Comparison of ENCODE assay signal across 8 cellular contexts in the genomic region with DNA sequence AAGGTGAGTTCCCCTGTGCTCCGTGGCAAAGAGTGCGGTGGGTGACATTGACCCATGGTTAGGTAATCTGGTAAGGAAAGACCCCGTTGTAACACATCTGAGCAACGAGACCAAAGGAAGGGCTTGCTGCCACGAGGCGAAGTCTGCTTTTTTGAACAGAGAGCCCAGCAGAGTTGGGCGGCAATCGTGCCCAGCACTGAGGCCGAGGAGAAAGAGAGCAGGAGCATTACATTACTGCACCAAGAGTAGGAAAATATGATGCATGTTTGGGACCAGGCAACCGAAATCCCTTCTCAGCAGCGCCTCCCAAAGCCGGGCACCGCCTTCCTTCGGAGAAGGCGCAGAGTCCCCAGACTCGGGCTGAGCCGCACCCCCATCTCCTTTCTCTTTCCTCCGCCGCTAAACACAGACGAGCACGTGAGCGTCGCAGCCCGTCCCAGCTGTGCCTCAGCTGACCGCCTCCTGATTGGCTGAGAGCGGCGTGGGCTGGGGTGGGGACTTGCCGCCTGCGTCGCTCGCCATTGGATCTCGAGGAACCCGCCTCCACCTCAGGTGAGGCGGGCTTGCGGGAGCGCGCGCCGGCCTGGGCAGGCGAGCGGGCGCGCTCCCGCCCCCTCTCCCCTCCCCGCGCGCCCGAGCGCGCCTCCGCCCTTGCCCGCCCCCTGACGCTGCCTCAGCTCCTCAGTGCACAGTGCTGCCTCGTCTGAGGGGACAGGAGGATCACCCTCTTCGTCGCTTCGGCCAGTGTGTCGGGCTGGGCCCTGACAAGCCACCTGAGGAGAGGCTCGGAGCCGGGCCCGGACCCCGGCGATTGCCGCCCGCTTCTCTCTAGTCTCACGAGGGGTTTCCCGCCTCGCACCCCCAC. TPM values are rescaled to one million over a fixed set of nuclear protein-coding genes. Genes with fewer than 3 reads are reported as not detected.
DNase-seq lines count a peak whose midpoint lies in the region; ATAC-seq and TF ChIP-seq lines count a peak whose summit lies in the region.

HIF1A (plus strand) TSS at position 684 of the 865 bp plus-strand sequence. CDS start 292 bp downstream, outside the sequence.

- peak; percentile 98 to 99 for ATAC-seq in CD4-positive, CD25-positive, alpha-beta regulatory T cell (ENCODE audit: low read depth in 2 of 2)
- ATAC-seq in GM19438 (IDR thresholded peaks at IDR 0.05; ENCODE audit: low read depth, unreplicated experiment) (peak; percentile 89), HG03575 (IDR thresholded peaks at IDR 0.05; ENCODE audit: extremely low read depth, insufficient number of reproducible peaks, low FRiP score, unreplicated experiment) (peak; percentile 55)

- peak within 1 kb of the TSS; percentile 89 to 98 for H3K9ac ChIP-seq in liver (ENCODE audit: low read depth in 1 of 2, low read length in 2 of 2)

- peak within 1 kb of the TSS; percentile 95 for H3K4me3 ChIP-seq in CD4-positive, CD25-positive, alpha-beta regulatory T cell (ENCODE audit: low read depth, low read length)
- H3K4me3 ChIP-seq in dorsolateral prefrontal cortex (peak within 1 kb of the TSS; percentile 72 to 100 (median 96)), liver (ENCODE audit: low read depth in 1 of 3, low read length in 3 of 3) (peak within 1 kb of the TSS; percentile 86 to 96 (median 89))

- peak within 1 kb of the TSS; percentile 91 to 98 (median 96) for H3K4me3 Mint-ChIP-seq in CD4-positive, CD25-positive, alpha-beta regulatory T cell
- peak within 1 kb of the TSS; percentile 95 for H3K4me3 Mint-ChIP-seq in activated CD4-positive, alpha-beta memory T cell treated with anti-CD3 and anti-CD28 coated beads, Interleukin-2, amount 10 ng/mL, durations not matched to agents 7 days and 5 days

- H3K27ac Mint-ChIP-seq in CD4-positive, CD25-positive, alpha-beta regulatory T cell, result peak within 1 kb of the TSS; percentile 95 to 97 (median 97)
- peak within 1 kb of the TSS; percentile 93 for H3K27ac Mint-ChIP-seq in activated CD4-positive, alpha-beta memory T cell treated with anti-CD3 and anti-CD28 coated beads, Interleukin-2, amount 10 ng/mL, durations not matched to agents 7 days and 5 days

- peaks cover 5% of the 10 kb centered on the region for H3K36me3 Mint-ChIP-seq in CD4-positive, CD25-positive, alpha-beta regulatory T cell
- peaks cover 37% of the 10 kb centered on the region for H3K36me3 Mint-ChIP-seq in activated CD4-positive, alpha-beta memory T cell treated with anti-CD3 and anti-CD28 coated beads, Interleukin-2, amount 10 ng/mL, durations not matched to agents 7 days and 5 days (ENCODE audit: low read depth)

- peak in 43 of 56 donors; percentile 4 to 62 (median 32) for TF ChIP-seq CTCF in dorsolateral prefrontal cortex (IDR thresholded peaks at IDR 0.05 in 54 of 56, conservative IDR thresholded peaks at IDR 0.05 in 2 of 56; ENCODE audit: low read depth in 1 of 56, partially characterized antibody in 56 of 56)
- TF ChIP-seq CTCF in liver (IDR thresholded peaks at IDR 0.05; ENCODE audit: low read depth, low read length, missing input control), result no peak

- POLR2A ChIA-PET in activated CD4-positive, alpha-beta memory T cell treated with anti-CD3 and anti-CD28 coated beads, Interleukin-2, amount 10 ng/mL, durations not matched to agents 7 days and 5 days (lab: Charles Lee), result interaction anchor here (0.6 to 3.3 kb wide), 38 partner anchors 10 to 415 kb away, joined by 3 to 88 read pairs (median 5); partner anchors contain the start of gene SNAPC1

- peaks cover 0 to 2% of the 10 kb centered on the region in 2 experiments for H3K9me3 ChIP-seq in CD4-positive, CD25-positive, alpha-beta regulatory T cell (ENCODE audit: control insufficient read depth in 2 of 2, low read length in 2 of 2)
- H3K9me3 ChIP-seq in liver (ENCODE audit: control insufficient read depth in 4 of 4, low read length in 3 of 4), result no peaks in the 10 kb centered on the region

- no peaks in the 10 kb centered on the region for H3K36me3 ChIP-seq in CD4-positive, CD25-positive, alpha-beta regulatory T cell (ENCODE audit: control insufficient read depth, insufficient read depth, low read length)
- no peaks in the 10 kb centered on the region for H3K36me3 ChIP-seq in liver (ENCODE audit: control insufficient read depth in 4 of 4, insufficient read depth in 3 of 4, low read depth in 1 of 4, low read length in 3 of 4)

- WGBS in liver, result under 1% methylated on average over 68 of the region's 68 CpGs

- peak; percentile 47 to 49 for TF ChIP-seq RAD21 in liver (IDR thresholded peaks at IDR 0.05)

- peaks cover 31 to 57% (median 50%) of the 10 kb centered on the region in 4 donors for H3K4me1 Mint-ChIP-seq in CD4-positive, CD25-positive, alpha-beta regulatory T cell
- peaks cover 54% of the 10 kb centered on the region for H3K4me1 Mint-ChIP-seq in activated CD4-positive, alpha-beta memory T cell treated with anti-CD3 and anti-CD28 coated beads, Interleukin-2, amount 10 ng/mL, durations not matched to agents 7 days and 5 days

- peak; percentile 96 to 99 (median 97) for DNase-seq in CD4-positive, CD25-positive, alpha-beta regulatory T cell
- DNase-seq in NCI-H82 treated with DMSO at 0.1 percent for 48 hours (lab: John Stamatoyannopoulos, UW; ENCODE audit: unreplicated experiment) (peak; percentile 81), dorsolateral prefrontal cortex (peak; percentile 83 to 97 (median 94))
- peak; percentile 97 for DNase-seq in activated CD4-positive, alpha-beta memory T cell treated with anti-CD3 and anti-CD28 coated beads, Interleukin-2, amount 10 ng/mL, durations not matched to agents 7 days and 5 days
- DNase-seq in stimulated activated CD4-positive, alpha-beta T cell treated with anti-CD3 and anti-CD28 coated beads, Interleukin-4, amount 100 ng/mL, for 24 hours, result peak; percentile 97

- peaks cover 1% of the 10 kb centered on the region for H3K27me3 ChIP-seq in CD4-positive, CD25-positive, alpha-beta regulatory T cell (ENCODE audit: control insufficient read depth, insufficient read depth, low read length)
- H3K27me3 ChIP-seq in dorsolateral prefrontal cortex, result no peaks in the 10 kb centered on the region
- no peaks in the 10 kb centered on the region for H3K27me3 ChIP-seq in liver (ENCODE audit: control insufficient read depth in 4 of 4, insufficient read depth in 4 of 4, low read length in 3 of 4)

- peaks cover 17% of the 10 kb centered on the region for H3K27me3 Mint-ChIP-seq in CD4-positive, CD25-positive, alpha-beta regulatory T cell
- H3K27me3 Mint-ChIP-seq in activated CD4-positive, alpha-beta memory T cell treated with anti-CD3 and anti-CD28 coated beads, Interleukin-2, amount 10 ng/mL, durations not matched to agents 7 days and 5 days, result no peaks in the 10 kb centered on the region

- H3K4me1 ChIP-seq in CD4-positive, CD25-positive, alpha-beta regulatory T cell (ENCODE audit: control insufficient read depth, insufficient read depth, low read length, poor library complexity, severe bottlenecking), result peaks cover 43% of the 10 kb centered on the region
- peaks cover 3 to 37% (median 18%) of the 10 kb centered on the region in 4 donors for H3K4me1 ChIP-seq in liver (ENCODE audit: control insufficient read depth in 4 of 4, insufficient read depth in 4 of 4, low read length in 3 of 4)

- CTCF ChIA-PET in activated CD4-positive, alpha-beta memory T cell treated with anti-CD3 and anti-CD28 coated beads, Interleukin-2, amount 10 ng/mL, durations not matched to agents 7 days and 5 days (lab: Charles Lee), result interaction anchor here (0.6 to 2.9 kb wide), 7 partner anchors 9 to 220 kb away, joined by 3 to 10 read pairs (median 4); no protein-coding TSS in a partner anchor

- peak within 1 kb of the TSS; percentile 89 for H3K27ac ChIP-seq in CD4-positive, CD25-positive, alpha-beta regulatory T cell (ENCODE audit: insufficient read depth, low read length, poor library complexity, severe bottlenecking)
- H3K27ac ChIP-seq in dorsolateral prefrontal cortex, result peak within 1 kb of the TSS; percentile 68 to 100 (median 97)
- peak within 1 kb of the TSS; percentile 99 for H3K27ac ChIP-seq in liver (ENCODE audit: low read depth in 1 of 2, low read length in 2 of 2)

- intact Hi-C loops in dorsolateral prefrontal cortex (cut with DNase I), result loop anchor here (5.0 to 10.0 kb wide), 2 partner anchors 67 to 1450 kb away; partner anchors contain the start of genes SNAPC1 (in 2 of the 2) and PPM1A (in 1 of the 2)

- peaks cover 0 to 8% (median 1%) of the 10 kb centered on the region in 7 donors for H3K9me3 Mint-ChIP-seq in CD4-positive, CD25-positive, alpha-beta regulatory T cell
- no peaks in the 10 kb centered on the region for H3K9me3 Mint-ChIP-seq in activated CD4-positive, alpha-beta memory T cell treated with anti-CD3 and anti-CD28 coated beads, Interleukin-2, amount 10 ng/mL, durations not matched to agents 7 days and 5 days

TF ChIP-seq in liver, 16 proteins besides CTCF, POLR2A, EP300 and RAD21 (continues in another document):
- no peak for TF ChIP-seq EGR1 (IDR thresholded peaks at IDR 0.05; ENCODE audit: low read depth in 2 of 2)
- TF ChIP-seq, protein P1, sequence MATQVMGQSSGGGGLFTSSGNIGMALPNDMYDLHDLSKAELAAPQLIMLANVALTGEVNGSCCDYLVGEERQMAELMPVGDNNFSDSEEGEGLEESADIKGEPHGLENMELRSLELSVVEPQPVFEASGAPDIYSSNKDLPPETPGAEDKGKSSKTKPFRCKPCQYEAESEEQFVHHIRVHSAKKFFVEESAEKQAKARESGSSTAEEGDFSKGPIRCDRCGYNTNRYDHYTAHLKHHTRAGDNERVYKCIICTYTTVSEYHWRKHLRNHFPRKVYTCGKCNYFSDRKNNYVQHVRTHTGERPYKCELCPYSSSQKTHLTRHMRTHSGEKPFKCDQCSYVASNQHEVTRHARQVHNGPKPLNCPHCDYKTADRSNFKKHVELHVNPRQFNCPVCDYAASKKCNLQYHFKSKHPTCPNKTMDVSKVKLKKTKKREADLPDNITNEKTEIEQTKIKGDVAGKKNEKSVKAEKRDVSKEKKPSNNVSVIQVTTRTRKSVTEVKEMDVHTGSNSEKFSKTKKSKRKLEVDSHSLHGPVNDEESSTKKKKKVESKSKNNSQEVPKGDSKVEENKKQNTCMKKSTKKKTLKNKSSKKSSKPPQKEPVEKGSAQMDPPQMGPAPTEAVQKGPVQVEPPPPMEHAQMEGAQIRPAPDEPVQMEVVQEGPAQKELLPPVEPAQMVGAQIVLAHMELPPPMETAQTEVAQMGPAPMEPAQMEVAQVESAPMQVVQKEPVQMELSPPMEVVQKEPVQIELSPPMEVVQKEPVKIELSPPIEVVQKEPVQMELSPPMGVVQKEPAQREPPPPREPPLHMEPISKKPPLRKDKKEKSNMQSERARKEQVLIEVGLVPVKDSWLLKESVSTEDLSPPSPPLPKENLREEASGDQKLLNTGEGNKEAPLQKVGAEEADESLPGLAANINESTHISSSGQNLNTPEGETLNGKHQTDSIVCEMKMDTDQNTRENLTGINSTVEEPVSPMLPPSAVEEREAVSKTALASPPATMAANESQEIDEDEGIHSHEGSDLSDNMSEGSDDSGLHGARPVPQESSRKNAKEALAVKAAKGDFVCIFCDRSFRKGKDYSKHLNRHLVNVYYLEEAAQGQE (IDR thresholded peaks at IDR 0.05), result peak; percentile 57

RNA-seq across cellular contexts. Expression of gene HIF1A, which starts in this region (rescaled TPM):
- total RNA-seq in CD4-positive, CD25-positive, alpha-beta regulatory T cell, result 123 TPM
- polyA plus RNA-seq in CD4-positive, CD25-positive, alpha-beta regulatory T cell, result 10 to 100 TPM; 48.2 to 62.3 (median 57.5) TPM
- total RNA-seq in activated CD4-positive, alpha-beta memory T cell treated with anti-CD3 and anti-CD28 coated beads, Interleukin-2, amount 10 ng/mL, durations not matched to agents 7 days and 5 days, result 100 to 1,000 TPM; 153 to 158 TPM
- total RNA-seq in dorsolateral prefrontal cortex, result 100 to 1,000 TPM in 11 of 120 experiments, 10 to 100 TPM in 109; 54.8 to 115 (median 81.7) TPM
- 10 to 100 TPM; 53.6 to 79.2 TPM for total RNA-seq in liver
- 10 to 100 TPM; 15.4 to 16.1 TPM for polyA plus RNA-seq in liver

Comparison
In these comparisons a context has a peak if more than half of its experiments do, and no peak if none do; other contexts are left out.
1. Peak in every context shown above with its lines: DNase-seq, ATAC-seq, H3K4me3 ChIP-seq and H3K27ac ChIP-seq.